Comparison of ENCODE assay signal across 8 cellular contexts in the genomic region with DNA sequence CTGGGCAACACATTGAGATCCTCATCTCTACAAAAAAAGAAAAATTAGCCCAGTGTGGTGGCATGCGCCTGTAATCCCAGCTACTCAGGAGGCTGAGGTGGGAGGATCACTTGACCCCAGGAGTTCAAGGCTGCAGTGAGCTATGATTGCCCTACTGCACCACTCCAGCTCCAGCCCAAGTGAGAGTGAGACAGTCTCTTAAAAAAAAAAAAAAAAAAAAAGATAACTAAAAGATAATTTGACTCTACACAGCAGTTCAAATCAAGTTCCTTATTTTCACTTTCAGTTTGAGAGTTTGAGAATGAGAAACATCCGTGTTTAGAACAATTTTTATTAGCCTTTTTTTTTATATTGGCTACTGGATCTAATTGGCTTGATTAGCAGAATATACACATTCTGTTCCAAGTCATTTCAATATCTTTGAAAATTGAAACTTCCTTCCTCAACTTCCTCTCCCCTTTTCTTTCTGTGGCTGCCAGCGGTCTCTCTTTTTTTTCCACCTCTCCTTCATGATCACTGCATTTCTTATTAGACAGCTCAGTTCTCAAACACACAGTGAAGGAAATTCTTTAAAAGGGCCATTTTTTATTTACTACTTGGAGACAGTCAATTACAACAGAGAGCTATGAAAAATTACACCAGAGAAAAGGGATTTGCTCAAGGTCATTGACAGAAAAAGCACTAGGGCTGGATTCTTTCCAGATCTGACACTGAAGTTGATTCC. TPM values are rescaled to one million over a fixed set of nuclear protein-coding genes. Genes with fewer than 3 reads are reported as not detected.
DNase-seq lines count a peak whose midpoint lies in the region; ATAC-seq, FAIRE-seq and TF ChIP-seq lines count a peak whose summit lies in the region.

No MANE protein-coding gene starts in this region.

- H2AFZ ChIP-seq in endothelial cell of umbilical vein (ENCODE audit: low read depth, low read length) = peak overlapping the region; percentile 46

- H3K27ac Mint-ChIP-seq in endodermal cell = no peak overlapping the region

- no peak for TF ChIP-seq CTCF in GM13977 (IDR thresholded peaks at IDR 0.05; ENCODE audit: extremely low read depth, insufficient read depth, missing control alignments)
- no peak for TF ChIP-seq CTCF in endothelial cell of umbilical vein (IDR thresholded peaks at IDR 0.05; ENCODE audit: extremely low read depth in 1 of 2, insufficient read depth in 1 of 2, low read depth in 1 of 2, low read length in 2 of 2)
- TF ChIP-seq CTCF in sigmoid colon (IDR thresholded peaks at IDR 0.05) = no peak
- TF ChIP-seq CTCF in endodermal cell (conservative IDR thresholded peaks at IDR 0.05) = no peak

- no peak for ATAC-seq in HG03095 (IDR thresholded peaks at IDR 0.05; ENCODE audit: unreplicated experiment)

- H3K27me3 ChIP-seq in endothelial cell of umbilical vein (ENCODE audit: control insufficient read depth in 2 of 2, insufficient read depth in 2 of 2, low read length in 2 of 2) (no peaks in the 10 kb centered on the region), sigmoid colon (no peaks in the 10 kb centered on the region), endodermal cell (ENCODE audit: control insufficient read depth, insufficient read depth, low read length, poor library complexity, severe bottlenecking) (no peaks in the 10 kb centered on the region)

- WGBS in sigmoid colon, 2 donors = 30 to 47% methylated on average over 3 of the region's 3 CpGs
- WGBS in endodermal cell (ENCODE audit: insufficient coverage in 1 of 2, insufficient read length in 1 of 2), 2 experiments = 91 to 96% methylated on average over 3 of the region's 3 CpGs

- H3K79me2 ChIP-seq in endothelial cell of umbilical vein (ENCODE audit: control insufficient read depth, insufficient read depth, low read length) = no peaks in the 10 kb centered on the region

- DNase-seq in GM13977 (ENCODE audit: low spot score) (peak; percentile 66), OCI-M1 (lab: John Stamatoyannopoulos, UW) (peak; percentile 85), endothelial cell of umbilical vein (ENCODE audit: low read depth, low spot score) (peak; percentile 65), sigmoid colon (no peak), NCI-H2029 treated with DMSO at 0.1 percent for 48 hours (lab: John Stamatoyannopoulos, UW) (no peak), NCI-H748 (lab: John Stamatoyannopoulos, UW; ENCODE audit: unreplicated experiment) (no peak), endodermal cell (no peak)

- H3K9me1 ChIP-seq in endothelial cell of umbilical vein (replicated peaks; ENCODE audit: control insufficient read depth, extremely low read depth, insufficient read depth, low read length) = no peaks in the 10 kb centered on the region

- intact Hi-C loops in endothelial cell of umbilical vein (cut with micrococcal nuclease) = no loop called here
- intact Hi-C loops in sigmoid colon (cut with DNase I) = no loop called here

- no peak for TF ChIP-seq POLR2A in endothelial cell of umbilical vein (IDR thresholded peaks at IDR 0.05; ENCODE audit: low read depth, low read length)
- TF ChIP-seq POLR2A in sigmoid colon (IDR thresholded peaks at IDR 0.05) = no peak

- H3K36me3 ChIP-seq in endothelial cell of umbilical vein (ENCODE audit: control insufficient read depth in 2 of 2, extremely low read depth in 1 of 2, insufficient read depth in 2 of 2, low read length in 2 of 2) (no peaks in the 10 kb centered on the region), sigmoid colon (no peaks in the 10 kb centered on the region), endodermal cell (ENCODE audit: control insufficient read depth, insufficient read depth, low read length) (no peaks in the 10 kb centered on the region)

- H3K4me3 ChIP-seq in endothelial cell of umbilical vein (replicated peaks in 1 of 3; ENCODE audit: insufficient read depth in 1 of 3, low read depth in 1 of 3, low read length in 3 of 3) = peak overlapping the region in 1 of 3 experiments; percentile 34
- peak overlapping the region in 3 of 4 donors; percentile 4 to 20 (median 15) for H3K4me3 ChIP-seq in sigmoid colon
- H3K4me3 ChIP-seq in endodermal cell (ENCODE audit: low read length) = no peak overlapping the region

- peaks cover 11% of the 10 kb centered on the region for H3K36me3 Mint-ChIP-seq in endodermal cell (ENCODE audit: low read depth)

- peaks cover 29% of the 10 kb centered on the region for H3K9me3 Mint-ChIP-seq in endodermal cell

- no peak overlapping the region for H3K4me3 Mint-ChIP-seq in endodermal cell

- no peak for TF ChIP-seq EP300 in sigmoid colon (IDR thresholded peaks at IDR 0.05)

- H3K27me3 Mint-ChIP-seq in endodermal cell (ENCODE audit: insufficient read depth) = peaks cover 6% of the 10 kb centered on the region

- H3K9ac ChIP-seq in endothelial cell of umbilical vein (replicated peaks; ENCODE audit: extremely low read depth, insufficient read depth, low read length) (peak overlapping the region; percentile 29), endodermal cell (ENCODE audit: extremely low read depth, low read length, poor library complexity, severe bottlenecking) (no peak overlapping the region)

- H3K4me1 Mint-ChIP-seq in endodermal cell = peaks cover 6% of the 10 kb centered on the region

- H3K9me3 ChIP-seq in endothelial cell of umbilical vein (replicated peaks; ENCODE audit: control insufficient read depth, insufficient read depth, low read length) (no peaks in the 10 kb centered on the region), sigmoid colon (no peaks in the 10 kb centered on the region), endodermal cell (ENCODE audit: control insufficient read depth, low read length) (peaks cover 18% of the 10 kb centered on the region)

- H3K27ac ChIP-seq in endothelial cell of umbilical vein (ENCODE audit: insufficient read depth, low read depth, low read length) = peak overlapping the region; percentile 10
- peak overlapping the region; percentile 51 to 65 (median 52) for H3K27ac ChIP-seq in sigmoid colon
- no peak overlapping the region for H3K27ac ChIP-seq in endodermal cell (ENCODE audit: low read depth, low read length)

- no TSS peak for BruUV-seq in endothelial cell of umbilical vein (replicated peaks; lab: Mats Ljungman, UMichigan)

- peak overlapping the region; percentile 69 for H3K4me2 ChIP-seq in endothelial cell of umbilical vein (ENCODE audit: insufficient read depth, low read length)

- FAIRE-seq in endothelial cell of umbilical vein (lab: Jason Lieb, UNC) = peak; percentile 88

- POLR2A ChIA-PET in endothelial cell of umbilical vein (lab: Charles Lee) = interaction anchor here (0.6 kb wide), 2 partner anchors 24 to 25 kb away, joined by 4 to 7 read pairs; partner anchors contain the start of gene LRRC59

- dilution Hi-C loops in endothelial cell of umbilical vein (cut with MboI; ENCODE audit: extremely low pct_ligation_motif_present, low sequenced_read_pairs) = no loop called here

- H3K4me1 ChIP-seq in endothelial cell of umbilical vein (ENCODE audit: control insufficient read depth, extremely low read depth, insufficient read depth, low read length) (peaks cover 34% of the 10 kb centered on the region), sigmoid colon (peaks cover 0 to 20% (median 14%) of the 10 kb centered on the region in 4 donors), endodermal cell (ENCODE audit: control insufficient read depth, insufficient read depth, low read length) (peaks cover 6% of the 10 kb centered on the region)

- no peaks in the 10 kb centered on the region for H4K20me1 ChIP-seq in endothelial cell of umbilical vein (replicated peaks; ENCODE audit: control insufficient read depth, extremely low read depth, insufficient read depth, low read length)

- CTCF ChIA-PET in endothelial cell of umbilical vein (lab: Charles Lee) = interaction anchor here (0.9 to 2.4 kb wide), 6 partner anchors 10 to 58 kb away, joined by 3 to 21 read pairs (median 6); partner anchors contain the start of gene LRRC59

- in situ Hi-C loops in GM13977 (cut with MboI; ENCODE audit: low pct_unique_long_range_greater_than_20kb, low sequenced_read_pairs, unreplicated experiment) = no loop called here

RNA-seq across cellular contexts. Expression of gene ACSF2, which starts 4.5 kb away (rescaled TPM):
- total RNA-seq in endothelial cell of umbilical vein = 24.6 and 37.2 TPM in 2 replicates
- 30.4 and 33.2 TPM in 2 replicates for polyA plus RNA-seq in endothelial cell of umbilical vein
- polyA plus RNA-seq in endothelial cell of umbilical vein (2011; cell fraction: cytosol; rRNA removed) = 20.7 and 22.6 TPM in 2 replicates
- 103 and 131 TPM in 2 replicates for polyA plus RNA-seq in endothelial cell of umbilical vein (2011; cell fraction: nucleus; rRNA removed)
- polyA plus RNA-seq in endothelial cell of umbilical vein (2012) = 38.4 and 55.1 TPM in 2 replicates
- polyA minus RNA-seq in endothelial cell of umbilical vein = 35.0 and 50.4 TPM in 2 replicates
- 16.9 TPM for polyA minus RNA-seq in endothelial cell of umbilical vein (2011; cell fraction: cytosol; rRNA and poly(A)+ RNA removed)
- 33.0 and 34.4 TPM in 2 replicates for polyA minus RNA-seq in endothelial cell of umbilical vein (2011; cell fraction: nucleus; rRNA and poly(A)+ RNA removed)
- 10 to 100 TPM in 2 of 4 donors, 1 to 10 TPM in 2; 8.2 to 28.5 (median 11.0) TPM for total RNA-seq in sigmoid colon
- polyA plus RNA-seq in sigmoid colon = 10 to 100 TPM; 49.9 to 61.7 (median 54.3) TPM
- 10 to 100 TPM; 61.7 to 76.5 TPM for total RNA-seq in endodermal cell
- 35.1 TPM for polyA plus RNA-seq in endodermal cell (2013, experiment 1 of 2)
- polyA plus RNA-seq in endodermal cell (2013, experiment 2 of 2) = 33.2 TPM

RNA-seq across cellular contexts. Expression of gene LRRC59, which starts 24.1 kb away (rescaled TPM):
- total RNA-seq in endothelial cell of umbilical vein = 179 and 183 TPM in 2 replicates
- 88.3 and 93.9 TPM in 2 replicates for polyA plus RNA-seq in endothelial cell of umbilical vein
- 114 and 124 TPM in 2 replicates for polyA plus RNA-seq in endothelial cell of umbilical vein (2011; cell fraction: cytosol; rRNA removed)
- polyA plus RNA-seq in endothelial cell of umbilical vein (2011; cell fraction: nucleus; rRNA removed) = 80.0 and 87.0 TPM in 2 replicates
- polyA plus RNA-seq in endothelial cell of umbilical vein (2012) = 205 and 230 TPM in 2 replicates
- 137 and 138 TPM in 2 replicates for polyA minus RNA-seq in endothelial cell of umbilical vein
- polyA minus RNA-seq in endothelial cell of umbilical vein (2011; cell fraction: cytosol; rRNA and poly(A)+ RNA removed) = 76.6 TPM
- 55.9 and 75.2 TPM in 2 replicates for polyA minus RNA-seq in endothelial cell of umbilical vein (2011; cell fraction: nucleus; rRNA and poly(A)+ RNA removed)
- total RNA-seq in sigmoid colon = 10 to 100 TPM; 32.4 to 38.8 (median 35.2) TPM
- 100 to 1,000 TPM in 1 of 3 donors, 10 to 100 TPM in 2; 78.1 to 116 (median 84.6) TPM for polyA plus RNA-seq in sigmoid colon
- 10 to 100 TPM; 87.9 to 98.2 TPM for total RNA-seq in endodermal cell
- 79.9 TPM for polyA plus RNA-seq in endodermal cell (2013, experiment 1 of 2)
- polyA plus RNA-seq in endodermal cell (2013, experiment 2 of 2) = 86.0 TPM

RNA-seq across cellular contexts. Expression of gene CHAD, which starts 47.2 kb away (rescaled TPM):
- not detected in 2 replicates for total RNA-seq in endothelial cell of umbilical vein
- not detected in 2 replicates for polyA plus RNA-seq in endothelial cell of umbilical vein
- not detected in 2 replicates for polyA plus RNA-seq in endothelial cell of umbilical vein (2011; cell fraction: cytosol; rRNA removed)
- not detected in 2 replicates for polyA plus RNA-seq in endothelial cell of umbilical vein (2011; cell fraction: nucleus; rRNA removed)
- 0.29 and 0.68 TPM in 2 replicates for polyA plus RNA-seq in endothelial cell of umbilical vein (2012)
- polyA minus RNA-seq in endothelial cell of umbilical vein = not detected in 2 replicates
- polyA minus RNA-seq in endothelial cell of umbilical vein (2011; cell fraction: cytosol; rRNA and poly(A)+ RNA removed) = not detected
- polyA minus RNA-seq in endothelial cell of umbilical vein (2011; cell fraction: nucleus; rRNA and poly(A)+ RNA removed) = not detected in 2 replicates
- total RNA-seq in sigmoid colon = not detected
- polyA plus RNA-seq in sigmoid colon = 1 to 10 TPM; 3.7 to 7.2 (median 4.4) TPM
- under 1 TPM in 1 of 2 donors, not detected in 1; 0.15 TPM for total RNA-seq in endodermal cell
- not detected for polyA plus RNA-seq in endodermal cell (2013, experiment 1 of 2)
- polyA plus RNA-seq in endodermal cell (2013, experiment 2 of 2) = 0.17 TPM

RNA-seq across cellular contexts. Expression of gene EME1, which starts 48.4 kb away (rescaled TPM):
- total RNA-seq in endothelial cell of umbilical vein (7.3 and 9.1 TPM in 2 replicates), sigmoid colon (under 1 TPM in 1 of 4 donors, not detected in 3; 0.36 TPM), endodermal cell (10 to 100 TPM; 14.1 to 26.8 TPM)
- polyA plus RNA-seq in endothelial cell of umbilical vein (4.3 and 5.6 TPM in 2 replicates), sigmoid colon (1 to 10 TPM in 2 of 3 donors, not detected in 1; 1.2 to 3.5 TPM)
- 5.1 and 5.2 TPM in 2 replicates for polyA plus RNA-seq in endothelial cell of umbilical vein (2011; cell fraction: cytosol; rRNA removed)
- 40.0 and 52.1 TPM in 2 replicates for polyA plus RNA-seq in endothelial cell of umbilical vein (2011; cell fraction: nucleus; rRNA removed)
- polyA plus RNA-seq in endothelial cell of umbilical vein (2012) = 4.0 and 7.1 TPM in 2 replicates
- 4.2 and 4.4 TPM in 2 replicates for polyA minus RNA-seq in endothelial cell of umbilical vein
- polyA minus RNA-seq in endothelial cell of umbilical vein (2011; cell fraction: cytosol; rRNA and poly(A)+ RNA removed) = 9.7 TPM
- polyA minus RNA-seq in endothelial cell of umbilical vein (2011; cell fraction: nucleus; rRNA and poly(A)+ RNA removed) = 5.5 and 8.1 TPM in 2 replicates
- 26.3 TPM for polyA plus RNA-seq in endodermal cell (2013, experiment 1 of 2)
- 24.8 TPM for polyA plus RNA-seq in endodermal cell (2013, experiment 2 of 2)

RNA-seq across cellular contexts. Expression of gene MRPL27, which starts 48.5 kb away (rescaled TPM):
- 72.2 and 76.2 TPM in 2 replicates for total RNA-seq in endothelial cell of umbilical vein
- 119 and 158 TPM in 2 replicates for polyA plus RNA-seq in endothelial cell of umbilical vein
- 157 and 205 TPM in 2 replicates for polyA plus RNA-seq in endothelial cell of umbilical vein (2011; cell fraction: cytosol; rRNA removed)
- 89.7 and 95.0 TPM in 2 replicates for polyA plus RNA-seq in endothelial cell of umbilical vein (2011; cell fraction: nucleus; rRNA removed)
- 105 and 106 TPM in 2 replicates for polyA plus RNA-seq in endothelial cell of umbilical vein (2012)
- 59.8 and 61.6 TPM in 2 replicates for polyA minus RNA-seq in endothelial cell of umbilical vein
- polyA minus RNA-seq in endothelial cell of umbilical vein (2011; cell fraction: cytosol; rRNA and poly(A)+ RNA removed) = 41.8 TPM
- 34.1 and 37.2 TPM in 2 replicates for polyA minus RNA-seq in endothelial cell of umbilical vein (2011; cell fraction: nucleus; rRNA and poly(A)+ RNA removed)
- total RNA-seq in sigmoid colon = 10 to 100 TPM; 64.0 to 94.6 (median 75.6) TPM
- 100 to 1,000 TPM; 151 to 234 (median 220) TPM for polyA plus RNA-seq in sigmoid colon
- total RNA-seq in endodermal cell = 10 to 100 TPM; 70.9 to 76.7 TPM
- polyA plus RNA-seq in endodermal cell (2013, experiment 1 of 2) = 69.7 TPM
- polyA plus RNA-seq in endodermal cell (2013, experiment 2 of 2) = 62.0 TPM

Comparison
In these comparisons a context has a peak if more than half of its experiments do, and no peak if none do; other contexts are left out.
1. DNase-seq: peak in GM13977 (single experiment), OCI-M1 (single experiment) and endothelial cell of umbilical vein (single experiment); none in sigmoid colon (single experiment), NCI-H2029 treated with DMSO at 0.1 percent for 48 hours (single experiment), NCI-H748 (single experiment) and endodermal cell (single experiment).